Comparison of ENCODE assay signal across 1 cellular context in genomic region chr13:109744512-109745051, GRCh38.
TF ChIP-seq lines count a peak whose summit lies in the region.

No MANE protein-coding gene starts in this region.

TF ChIP-seq in SK-N-SH, 30 proteins besides CTCF, POLR2A, EP300 and RAD21:
- no peak for TF ChIP-seq RFX5 (IDR thresholded peaks at IDR 0.05; ENCODE audit: low read length)
- TF ChIP-seq USF1 (IDR thresholded peaks at IDR 0.05; ENCODE audit: borderline replicate concordance, low read depth) = no peak
- no peak for TF ChIP-seq REST (IDR thresholded peaks at IDR 0.05; ENCODE audit: low read depth, low read length)
